Comparison of ENCODE assay signal across 15 cellular contexts in genomic region chr1:241839369-241839990, GRCh38. TPM values are rescaled to one million over a fixed set of nuclear protein-coding genes. Genes with fewer than 3 reads are reported as not detected.
DNase-seq lines count a peak whose midpoint lies in the region; ATAC-seq, FAIRE-seq and TF ChIP-seq lines count a peak whose summit lies in the region.
"Had no signal": no experiment of that assay in that cellular context is flagged by ENCODE, and none has a peak within 500 bp of the region (broad histone marks: within the 10 kb centered on the region; RNA-seq: fewer than 3 reads in every experiment).

No MANE protein-coding gene starts in this region.

- H3K9ac ChIP-seq in GM12878 (ENCODE audit: control insufficient read depth, insufficient read depth, low read length), result no peak overlapping the region
- H3K9ac ChIP-seq: neural progenitor cell had no signal

- ATAC-seq in GM18511 (IDR thresholded peaks at IDR 0.05; ENCODE audit: unreplicated experiment) (peak; percentile 83), GM21515 (IDR thresholded peaks at IDR 0.05; ENCODE audit: unreplicated experiment) (peak; percentile 45), HG03097 (IDR thresholded peaks at IDR 0.05; ENCODE audit: low FRiP score, unreplicated experiment) (peak; percentile 60), GM12878 (peak; percentile 82)
- ATAC-seq: left ventricle myocardium superior, Panc1 had no signal

- H4K20me1 ChIP-seq in GM12878 (ENCODE audit: control insufficient read depth, insufficient read depth), result no peaks in the 10 kb centered on the region

- POLR2A ChIA-PET in GM12878 (lab: Charles Lee), result no interaction called here

- 75% methylated on average over 6 of the region's 6 CpGs for WGBS in GM12878 (ENCODE audit: insufficient coverage, insufficient replicate concordance, low lambda C conversion rate, missing lambda C conversion rate)

- TF ChIP-seq EP300 in GM12878 (IDR thresholded peaks at IDR 0.05; ENCODE audit: borderline replicate concordance in 1 of 2, control insufficient read depth in 1 of 2, low read depth in 2 of 2, low read length in 2 of 2), result no peak

- H3K4me2 ChIP-seq in GM12878 (ENCODE audit: control insufficient read depth, insufficient read depth), result peak overlapping the region; percentile 57
- H3K4me2 ChIP-seq: neural progenitor cell had no signal

- H2AFZ ChIP-seq in GM12878 (ENCODE audit: control insufficient read depth, low read depth, low read length), result peak overlapping the region; percentile 61
- H2AFZ ChIP-seq: neural progenitor cell had no signal

- CTCF ChIA-PET in GM12878 (lab: Yijun Ruan, JAX), result interaction anchor here (0.6 to 1.8 kb wide), 4 partner anchors 8 to 228 kb away, joined by 3 to 6 read pairs (median 4); partner anchors contain the start of gene EXO1

- FAIRE-seq in GM12878 (lab: Jason Lieb, UNC), result no peak
- FAIRE-seq: H54 had no signal

- H3K27ac ChIP-seq in GM12878 (ENCODE audit: control insufficient read depth, insufficient read depth) (no peak overlapping the region), brain microvascular endothelial cell (no peak overlapping the region)
- H3K27ac ChIP-seq: neural progenitor cell had no signal

- in situ Hi-C loops in GM12878 (cut with MboI) (no loop called here), brain microvascular endothelial cell (cut with HindIII; ENCODE audit: low pct_ligation_motif_present, low sequenced_read_pairs) (loop anchor here (25.0 kb wide), 1 partner anchor 302 kb away; the partner anchor contains the start of gene KMO)

- SMC1A ChIA-PET in GM12878 (lab: Charles Lee; ENCODE audit: uncharacterized antibody, unreplicated experiment), result interaction anchor here (1.1 to 1.2 kb wide), 2 partner anchors 8 to 228 kb away, joined by 3 to 4 read pairs; no protein-coding TSS in a partner anchor

- TF ChIP-seq CTCF in GM12878 (IDR thresholded peaks at IDR 0.05 in 2 of 3, conservative IDR thresholded peaks at IDR 0.05 in 1 of 3; ENCODE audit: control insufficient read depth in 2 of 3, extremely low read depth in 1 of 3, insufficient read depth in 1 of 3, low read depth in 3 of 3, low read length in 3 of 3) (no peak), brain microvascular endothelial cell (IDR thresholded peaks at IDR 0.05; ENCODE audit: low read depth, low read length, missing control alignments) (no peak)

- H3K9me3 ChIP-seq in GM12878 (replicated peaks; ENCODE audit: control insufficient read depth, insufficient read depth, low read length), result no peaks in the 10 kb centered on the region

- peaks cover 11% of the 10 kb centered on the region; the same call in 1 of the 2 replicates for H3K4me1 ChIP-seq in GM12878 (ENCODE audit: control insufficient read depth, insufficient read depth, low read length)
- H3K4me1 ChIP-seq: neural progenitor cell had no signal

- RAD21 ChIA-PET in GM12878 (lab: Charles Lee; ENCODE audit: unreplicated experiment), result interaction anchor here (0.8 kb wide), 1 partner anchor 229 kb away, joined by 5 read pairs; no protein-coding TSS in a partner anchor

- TF ChIP-seq RAD21 in GM12878 (IDR thresholded peaks at IDR 0.05; ENCODE audit: insufficient read depth, low read depth, low read length), result no peak

- no peaks in the 10 kb centered on the region for H3K36me3 ChIP-seq in GM12878 (ENCODE audit: control insufficient read depth in 2 of 2, insufficient read depth in 2 of 2, low read length in 1 of 2)
- no peaks in the 10 kb centered on the region for H3K36me3 ChIP-seq in brain microvascular endothelial cell (replicated peaks)
- H3K36me3 ChIP-seq: neural progenitor cell had no signal

- no peaks in the 10 kb centered on the region for H3K79me2 ChIP-seq in GM12878 (ENCODE audit: control insufficient read depth, insufficient read depth, low read length)

- H3K27me3 ChIP-seq in GM12878 (replicated peaks in 1 of 2; ENCODE audit: control insufficient read depth in 2 of 2, insufficient read depth in 2 of 2, low read length in 1 of 2) (no peaks in the 10 kb centered on the region), brain microvascular endothelial cell (replicated peaks) (no peaks in the 10 kb centered on the region)
- H3K27me3 ChIP-seq: neural progenitor cell had no signal

- no peak for TF ChIP-seq POLR2A in GM12878 (IDR thresholded peaks at IDR 0.05; ENCODE audit: low read depth, low read length)

- intact Hi-C loops in GM12878 (cut with micrococcal nuclease; ENCODE audit: unreplicated experiment), result no loop called here

- H3K4me3 ChIP-seq in GM12878 (no peak overlapping the region), brain microvascular endothelial cell (ENCODE audit: low read depth, low read length) (no peak overlapping the region)
- H3K4me3 ChIP-seq: neural progenitor cell had no signal

- BruUV-seq in GM12878 (replicated peaks; lab: Mats Ljungman, UMichigan), result no TSS peak

- DNase-seq in GM12878 (ENCODE audit: low read depth, low spot score) (no peak), NCI-H524 (lab: John Stamatoyannopoulos, UW) (no peak), brain microvascular endothelial cell (no peak)
- no peak for DNase-seq in activated CD4-positive, alpha-beta T cell treated with anti-CD3 and anti-CD28 coated beads, Interleukin-2, amount 50 U/mL, for 48 hours
- no peak for DNase-seq in effector CD8-positive, alpha-beta T cell (lab: John Stamatoyannopoulos, UW)
- DNase-seq: cerebellar nuclear complex, erythroblast, left ventricle myocardium superior, NCI-H2171 treated with DMSO at 0.1 percent for 48 hours had no signal

TF ChIP-seq in GM12878, 131 proteins besides CTCF, POLR2A, EP300 and RAD21:
- TF ChIP-seq ZNF384 (IDR thresholded peaks at IDR 0.05; ENCODE audit: borderline replicate concordance, low read depth, low read length) (no peak), RUNX3 (IDR thresholded peaks at IDR 0.05; ENCODE audit: low read length) (peak; percentile 43; the same call in 1 of the 2 replicates), IKZF1 (conservative IDR thresholded peaks at IDR 0.05) (no peak), KLF5 (IDR thresholded peaks at IDR 0.05; ENCODE audit: partially characterized antibody) (no peak), SIN3A (IDR thresholded peaks at IDR 0.05; ENCODE audit: low read depth, low read length) (no peak)

RNA-seq across cellular contexts. Expression of gene EXO1, which starts 8.5 kb away (rescaled TPM):
- 15.9 and 17.8 TPM in 2 replicates for total RNA-seq in GM12878 (2013; cell fraction: nucleolus; rRNA removed)
- 26.5 and 27.6 TPM in 2 replicates for total RNA-seq in GM12878 (2014; rRNA removed)
- 36.8 and 40.4 TPM in 2 replicates for total RNA-seq in GM12878 (2014; rRNA removed; fragmentation: Illumina TruSeq; extraction: Trizol)
- total RNA-seq in GM12878 (2021), result 30.4 and 35.0 TPM in 2 replicates
- 11.2 TPM for polyA plus RNA-seq in GM12878 (2011; ENCODE audit: low read depth)
- 18.0 and 24.4 TPM in 2 replicates for polyA plus RNA-seq in GM12878 (2011; rRNA removed)
- polyA plus RNA-seq in GM12878 (2011; cell fraction: cytosol; rRNA removed), result 9.2 and 9.7 TPM in 2 replicates
- polyA plus RNA-seq in GM12878 (2011; cell fraction: nucleus; rRNA removed), result 9.8 and 13.4 TPM in 2 replicates
- polyA plus RNA-seq in GM12878 (2012), result 10.8 and 13.4 TPM in 2 replicates
- polyA plus RNA-seq in GM12878 (2014; fragmentation: Illumina TruSeq; extraction: Trizol), result 33.7 and 40.0 TPM in 2 replicates
- 10 to 100 TPM in 1 of 2 experiments, 1 to 10 TPM in 1; 8.7 to 17.6 TPM for polyA plus RNA-seq in GM12878 (2014; fragmentation: Nextera tagmentation; extraction: Ambion mirVana)
- polyA plus RNA-seq in GM12878 (2014; rRNA removed), result 20.6 and 22.4 TPM in 2 replicates
- polyA plus RNA-seq in GM12878 (2016; fragmentation: Nextera tagmentation; extraction: Ambion mirVana), result 10 to 100 TPM; 37.5 to 43.4 TPM
- polyA minus RNA-seq in GM12878 (2011; rRNA and poly(A)+ RNA removed), result 13.9 and 22.9 TPM in 2 replicates
- polyA minus RNA-seq in GM12878 (2011; cell fraction: cytosol; rRNA and poly(A)+ RNA removed), result 10.3 and 11.6 TPM in 2 replicates
- polyA minus RNA-seq in GM12878 (2011; cell fraction: nucleus; rRNA and poly(A)+ RNA removed), result 9.2 and 16.7 TPM in 2 replicates
